ENCODE assay signal across 8 cellular contexts in genomic region chr10:51699475-51700227, GRCh38. TPM values are rescaled to one million over a fixed set of nuclear protein-coding genes. Genes with fewer than 3 reads are reported as not detected.
DNase-seq lines count a peak whose midpoint lies in the region; ATAC-seq and TF ChIP-seq lines count a peak whose summit lies in the region.

CSTF2T (minus strand) TSS chr10:51699595; CDS start chr10:51699549, 46 bp downstream.

- DNase-seq in EH (ENCODE audit: low read depth) (peak; percentile 92), H4 (ENCODE audit: low spot score) (peak; percentile 92), LoVo (ENCODE audit: low spot score) (peak; percentile 91), fibroblast of pulmonary artery (ENCODE audit: low read depth) (peak; percentile 97)
- DNase-seq in activated T-helper 9 cell treated with anti-CD3 and anti-CD28 coated beads, Interleukin-2, amount 50 U/mL, for 16 hours (ENCODE audit: low read depth): peak; percentile 84
- DNase-seq in natural killer cell treated with Interleukin-12 subunit alpha and Interleukin-12 subunit beta and Interleukin-15 and Interleukin-18, amount 100 ng/mL, for 72 hours (ENCODE audit: low spot score): peak; percentile 93
- DNase-seq in stimulated activated naive CD8-positive, alpha-beta T cell treated with anti-CD3 and anti-CD28 coated beads, Interleukin-15, Interleukin-2, amounts not matched to agents 100 U/mL and 50 U/mL, for 24 hours: peak; percentile 88

- H3K27me3 Mint-ChIP-seq in natural killer cell treated with Interleukin-12 subunit alpha and Interleukin-12 subunit beta and Interleukin-15 and Interleukin-18, amount 100 ng/mL, for 72 hours: no peaks in the 10 kb centered on the region

- peak; percentile 94 to 95 for ATAC-seq in natural killer cell treated with Interleukin-12 subunit alpha and Interleukin-12 subunit beta and Interleukin-15 and Interleukin-18, amount 100 ng/mL, for 72 hours
- peak; percentile 88 for ATAC-seq in stimulated activated naive CD8-positive, alpha-beta T cell treated with anti-CD3 and anti-CD28 coated beads, Interleukin-15, Interleukin-2, amounts not matched to agents 100 U/mL and 50 U/mL, for 24 hours

- no peaks in the 10 kb centered on the region for H3K9me3 Mint-ChIP-seq in natural killer cell treated with Interleukin-12 subunit alpha and Interleukin-12 subunit beta and Interleukin-15 and Interleukin-18, amount 100 ng/mL, for 72 hours

- peaks cover 34 to 42% of the 10 kb centered on the region in 2 donors for H3K4me1 Mint-ChIP-seq in natural killer cell treated with Interleukin-12 subunit alpha and Interleukin-12 subunit beta and Interleukin-15 and Interleukin-18, amount 100 ng/mL, for 72 hours (ENCODE audit: low read depth in 2 of 2)

- peak within 1 kb of the TSS; percentile 95 for H3K4me3 ChIP-seq in fibroblast of pulmonary artery (replicated peaks; ENCODE audit: low read depth, low read length)

- peak within 1 kb of the TSS; percentile 99 for H3K27ac Mint-ChIP-seq in natural killer cell treated with Interleukin-12 subunit alpha and Interleukin-12 subunit beta and Interleukin-15 and Interleukin-18, amount 100 ng/mL, for 72 hours

- peaks cover 26% of the 10 kb centered on the region for H3K36me3 Mint-ChIP-seq in natural killer cell treated with Interleukin-12 subunit alpha and Interleukin-12 subunit beta and Interleukin-15 and Interleukin-18, amount 100 ng/mL, for 72 hours

- TF ChIP-seq POLR2A in Raji (IDR thresholded peaks at IDR 0.05; ENCODE audit: insufficient read depth, low read depth, low read length): peak; percentile 82

- H3K4me3 Mint-ChIP-seq in natural killer cell treated with Interleukin-12 subunit alpha and Interleukin-12 subunit beta and Interleukin-15 and Interleukin-18, amount 100 ng/mL, for 72 hours: peak within 1 kb of the TSS; percentile 100

- TF ChIP-seq CTCF in fibroblast of pulmonary artery (IDR thresholded peaks at IDR 0.05; ENCODE audit: low read length, missing control alignments): no peak

RNA-seq across cellular contexts. Expression of gene CSTF2T, which starts in this region (rescaled TPM):
- 15.9 and 21.5 TPM in 2 replicates for total RNA-seq in H4 (2014; rRNA removed; shearing (Covaris generic))
- 10 to 100 TPM; 35.4 to 44.1 TPM for total RNA-seq in natural killer cell treated with Interleukin-12 subunit alpha and Interleukin-12 subunit beta and Interleukin-15 and Interleukin-18, amount 100 ng/mL, for 72 hours

Comparison
In these comparisons a context has a peak if more than half of its experiments do, and no peak if none do; other contexts are left out.
1. Peak in every context shown above with its lines: DNase-seq, ATAC-seq and H3K4me3 ChIP-seq.